15 cellular contexts compared by ENCODE assay signal in the genomic region with DNA sequence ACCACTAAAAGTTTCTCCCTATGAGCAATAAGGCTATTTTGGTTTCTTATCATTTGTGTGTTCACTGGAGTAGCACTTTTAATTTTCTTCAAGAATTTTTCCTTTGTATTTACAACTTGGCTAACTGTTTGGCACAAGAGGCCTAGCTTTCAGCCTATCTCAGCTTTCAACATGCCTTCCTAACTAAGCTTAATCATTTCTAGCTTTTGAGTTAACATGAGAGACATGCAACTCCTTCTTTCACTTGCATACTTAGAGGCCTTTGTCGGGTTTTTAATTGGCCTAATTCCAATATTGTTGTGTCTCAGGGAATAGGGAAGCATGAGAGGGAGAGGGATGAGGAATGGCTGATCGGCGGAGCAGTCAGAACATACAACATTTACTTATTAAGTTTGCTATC.
"Had no signal": no experiment of that assay in that cellular context is flagged by ENCODE, and none has a peak within 500 bp of the region (broad histone marks: within the 10 kb centered on the region; RNA-seq: fewer than 3 reads in every experiment).

No MANE protein-coding gene starts in this region.

- DNase-seq: activated CD4-positive, alpha-beta T cell treated with anti-CD3 and anti-CD28 coated beads for 36 hours; activated CD8-positive, alpha-beta memory T cell treated with anti-CD3 and anti-CD28 coated beads, Interleukin-2, amount 50 U/mL, for 48 hours; activated CD8-positive, alpha-beta T cell treated with anti-CD3 and anti-CD28 coated beads, Interleukin-2, amount 10 ng/mL, durations not matched to agents 7 days and 5 days; activated naive CD4-positive, alpha-beta T cell; effector memory CD4-positive, alpha-beta T cell; erythroblast; nephron progenitor cell; psoas muscle; sigmoid colon; SK-N-SH; stimulated activated CD4-positive, alpha-beta T cell treated with anti-CD3 and anti-CD28 coated beads, Interleukin-2, amount 100 ng/mL, for 48 hours; stimulated activated naive CD4-positive, alpha-beta T cell treated with Interleukin-2 at 50 U/mL for 16 hours; T-helper 1 cell had no signal

- H3K9me3 ChIP-seq: gastroesophageal sphincter, psoas muscle, sigmoid colon, SK-N-SH had no signal

- ATAC-seq: activated CD4-positive, alpha-beta T cell treated with anti-CD3 and anti-CD28 coated beads for 36 hours; activated CD8-positive, alpha-beta T cell treated with anti-CD3 and anti-CD28 coated beads, Interleukin-2, amount 10 ng/mL, durations not matched to agents 7 days and 5 days; gastroesophageal sphincter; psoas muscle had no signal

- H3K4me1 ChIP-seq: gastroesophageal sphincter, psoas muscle, sigmoid colon had no signal

- H3K27ac ChIP-seq: gastroesophageal sphincter, psoas muscle, sigmoid colon, VCaP had no signal

- H3K36me3 ChIP-seq: gastroesophageal sphincter, sigmoid colon had no signal

- H3K27me3 ChIP-seq: gastroesophageal sphincter, sigmoid colon had no signal

- H3K4me3 ChIP-seq: gastroesophageal sphincter, psoas muscle, sigmoid colon had no signal
